In genomic region chr12:49623142-49623899, GRCh38 we compare ENCODE assay signal across 8 cellular contexts.
DNase-seq lines count a peak whose midpoint lies in the region; ATAC-seq lines count a peak whose summit lies in the region.

TSS of gene PRPF40B (plus strand) at chr12:49623561. CDS start at chr12:49623591, 30 bp downstream.

- DNase-seq in AG08396 (ENCODE audit: low spot score) (peak; percentile 97), NCI-H2227 treated with DMSO at 0.1 percent for 48 hours (lab: John Stamatoyannopoulos, UW) (peak; percentile 44), cerebellar cortex (ENCODE audit: low spot score) (peak; percentile 76), kidney glomerular epithelial cell (lab: John Stamatoyannopoulos, UW) (peak; percentile 70)
- peak; percentile 67 to 69 for DNase-seq in stimulated activated CD4-positive, alpha-beta T cell treated with anti-CD3 and anti-CD28 coated beads, Interleukin-1b, Interleukin-23, amount 100 ng/mL, for 1 hour (ENCODE audit: low read depth in 2 of 2)

- ATAC-seq in GM18870 (IDR thresholded peaks at IDR 0.05; ENCODE audit: unreplicated experiment) (peak; percentile 57), HG03108 (IDR thresholded peaks at IDR 0.05; ENCODE audit: unreplicated experiment) (peak; percentile 67)
- peak; percentile 75 to 76 for ATAC-seq in activated CD4-positive, CD25-positive, alpha-beta regulatory T cell treated with anti-CD3 and anti-CD28 coated beads, Interleukin-2, amount 50 U/mL, for 24 hours

Comparison
In these comparisons a context has a peak if more than half of its experiments do, and no peak if none do; other contexts are left out.
1. Peak in every context shown above with its lines: DNase-seq and ATAC-seq.
2. DNase-seq: peak in every context shown above with its lines; median percentile 97 in AG08396; 76 in cerebellar cortex; 70 in kidney glomerular epithelial cell; 68 in stimulated activated CD4-positive, alpha-beta T cell treated with anti-CD3 and anti-CD28 coated beads, Interleukin-1b, Interleukin-23, amount 100 ng/mL, for 1 hour; 44 in NCI-H2227 treated with DMSO at 0.1 percent for 48 hours.